11 cellular contexts compared by ENCODE assay signal in genomic region chr10:12726971-12727831, GRCh38.
DNase-seq lines count a peak whose midpoint lies in the region; ATAC-seq lines count a peak whose summit lies in the region.
"Had no signal": no experiment of that assay in that cellular context is flagged by ENCODE, and none has a peak within 500 bp of the region (broad histone marks: within the 10 kb centered on the region; RNA-seq: fewer than 3 reads in every experiment).

No MANE protein-coding gene starts in this region.

- ATAC-seq in activated naive CD8-positive, alpha-beta T cell treated with anti-CD3 and anti-CD28 coated beads, Interleukin-2, amount 50 U/mL, for 24 hours: peak; percentile 49

- H3K4me1 Mint-ChIP-seq in activated naive CD8-positive, alpha-beta T cell treated with anti-CD3 and anti-CD28 coated beads, Interleukin-2, amount 50 U/mL, for 24 hours: peaks cover 10% of the 10 kb centered on the region

- no peaks in the 10 kb centered on the region for H3K9me3 Mint-ChIP-seq in activated naive CD8-positive, alpha-beta T cell treated with anti-CD3 and anti-CD28 coated beads, Interleukin-2, amount 50 U/mL, for 24 hours
- H3K9me3 Mint-ChIP-seq: dendritic cell treated with granulocyte-macrophage colony-stimulating factor and Interleukin-4, amounts not matched to agents 40 ng/mL and 50 ng/mL, for 4 days had no signal

- no peaks in the 10 kb centered on the region for H3K27me3 Mint-ChIP-seq in activated naive CD8-positive, alpha-beta T cell treated with anti-CD3 and anti-CD28 coated beads, Interleukin-2, amount 50 U/mL, for 24 hours
- H3K27me3 Mint-ChIP-seq: B cell; dendritic cell treated with granulocyte-macrophage colony-stimulating factor and Interleukin-4, amounts not matched to agents 40 ng/mL and 50 ng/mL, for 4 days had no signal

- H3K27ac Mint-ChIP-seq in activated naive CD8-positive, alpha-beta T cell treated with anti-CD3 and anti-CD28 coated beads, Interleukin-2, amount 50 U/mL, for 24 hours: no peak overlapping the region
- H3K27ac Mint-ChIP-seq: B cell; dendritic cell treated with granulocyte-macrophage colony-stimulating factor and Interleukin-4, amounts not matched to agents 40 ng/mL and 50 ng/mL, for 4 days had no signal

- DNase-seq in A172 (ENCODE audit: low spot score) (peak; percentile 71), LoVo (ENCODE audit: low spot score) (peak; percentile 21), kidney tubule cell (ENCODE audit: low spot score) (peak; percentile 36), iPS-NIHi11 (ENCODE audit: low spot score) (no peak), NCI-H510A treated with DMSO at 0.1 percent for 48 hours (lab: John Stamatoyannopoulos, UW) (no peak), GDM1 (lab: John Stamatoyannopoulos, UW) (no peak), NCI-H2171 treated with DMSO at 0.1 percent for 48 hours (lab: John Stamatoyannopoulos, UW) (no peak)
- no peak for DNase-seq in activated naive CD8-positive, alpha-beta T cell treated with anti-CD3 and anti-CD28 coated beads, Interleukin-2, amount 50 U/mL, for 24 hours
- DNase-seq: MM.1S had no signal

- H3K36me3 Mint-ChIP-seq in activated naive CD8-positive, alpha-beta T cell treated with anti-CD3 and anti-CD28 coated beads, Interleukin-2, amount 50 U/mL, for 24 hours (ENCODE audit: low read depth): no peaks in the 10 kb centered on the region

- no peak overlapping the region for H3K4me3 Mint-ChIP-seq in activated naive CD8-positive, alpha-beta T cell treated with anti-CD3 and anti-CD28 coated beads, Interleukin-2, amount 50 U/mL, for 24 hours
- H3K4me3 Mint-ChIP-seq: B cell; dendritic cell treated with granulocyte-macrophage colony-stimulating factor and Interleukin-4, amounts not matched to agents 40 ng/mL and 50 ng/mL, for 4 days had no signal

Comparison
In these comparisons a context has a peak if more than half of its experiments do, and no peak if none do; other contexts are left out.
1. DNase-seq: peak in A172 (single experiment), LoVo (single experiment) and kidney tubule cell (single experiment); none in activated naive CD8-positive, alpha-beta T cell treated with anti-CD3 and anti-CD28 coated beads, Interleukin-2, amount 50 U/mL, for 24 hours (single experiment), iPS-NIHi11 (single experiment), NCI-H510A treated with DMSO at 0.1 percent for 48 hours (single experiment), GDM1 (single experiment) and NCI-H2171 treated with DMSO at 0.1 percent for 48 hours (single experiment).